8 cellular contexts compared by ENCODE assay signal in the genomic region with DNA sequence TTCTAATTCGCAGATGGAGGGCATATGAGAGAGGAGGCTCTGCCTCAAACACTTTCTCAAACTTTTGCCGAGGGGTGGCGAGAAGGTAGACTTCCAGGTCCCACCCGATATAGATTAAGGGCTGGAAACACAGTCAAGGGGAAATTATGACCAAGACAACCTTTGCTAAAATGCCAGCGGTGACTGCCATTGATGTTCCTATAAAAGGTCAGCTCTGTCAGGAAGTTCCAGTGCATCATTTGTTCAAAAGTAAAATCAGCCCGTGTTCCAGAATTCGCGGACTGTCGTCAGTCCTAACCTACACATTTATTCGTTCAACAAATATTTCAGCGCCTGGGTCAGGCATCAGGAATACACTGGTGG. TPM values are rescaled to one million over a fixed set of nuclear protein-coding genes. Genes with fewer than 3 reads are reported as not detected.
DNase-seq lines count a peak whose midpoint lies in the region; ATAC-seq, FAIRE-seq and TF ChIP-seq lines count a peak whose summit lies in the region.

No MANE protein-coding gene starts in this region.

- peak overlapping the region; percentile 94 for H3K9ac ChIP-seq in HCT116 (ENCODE audit: low read length)

- 13% methylated on average over 11 of the region's 11 CpGs for WGBS in A549 (ENCODE audit: missing lambda C conversion rate)

- no TSS peak for BruUV-seq in HCT116 (replicated peaks; lab: Mats Ljungman, UMichigan)

- no peaks in the 10 kb centered on the region for H3K9me2 ChIP-seq in HCT116 (ENCODE audit: insufficient read depth)

- POLR2A ChIA-PET in A549 (lab: Yijun Ruan, JAX) (interaction anchor here (0.5 kb wide), 1 partner anchor 10 kb away, joined by 3 read pairs; no protein-coding TSS in a partner anchor), HCT116 (lab: Charles Lee) (no interaction called here)

- no peaks in the 10 kb centered on the region for H3K36me3 ChIP-seq in HCT116 (ENCODE audit: control insufficient read depth in 1 of 2, insufficient read depth in 2 of 2, low read length in 2 of 2)

- H3K79me2 ChIP-seq in HCT116 (ENCODE audit: insufficient read depth, low read length), result peaks cover 52% of the 10 kb centered on the region

- intact Hi-C loops in HCT116 (cut with micrococcal nuclease), result loop anchor here (10.0 kb wide), 1 partner anchor 137 kb away; the partner anchor contains the start of genes ATG2B and GSKIP

- ATAC-seq in A549 (no peak), HCT116 (no peak), GM18870 (IDR thresholded peaks at IDR 0.05; ENCODE audit: unreplicated experiment) (no peak)
- ATAC-seq in activated T-helper 17 cell treated with anti-CD3 and anti-CD28 coated beads, Interleukin-2, amount 50 U/mL, for 72 hours (replicated peaks), result no peak
- no peak for ATAC-seq in stimulated activated naive CD8-positive, alpha-beta T cell treated with anti-CD3 and anti-CD28 coated beads, Interleukin-15, amount 100 ng/mL, for 72 hours

- no peaks in the 10 kb centered on the region for H3K9me3 Mint-ChIP-seq in activated T-helper 17 cell treated with anti-CD3 and anti-CD28 coated beads, Interleukin-2, amount 50 U/mL, for 72 hours
- no peaks in the 10 kb centered on the region for H3K9me3 Mint-ChIP-seq in stimulated activated naive CD8-positive, alpha-beta T cell treated with anti-CD3 and anti-CD28 coated beads, Interleukin-15, amount 100 ng/mL, for 72 hours

- H3K27me3 Mint-ChIP-seq in activated T-helper 17 cell treated with anti-CD3 and anti-CD28 coated beads, Interleukin-2, amount 50 U/mL, for 72 hours, result peaks cover 5% of the 10 kb centered on the region
- H3K27me3 Mint-ChIP-seq in stimulated activated naive CD8-positive, alpha-beta T cell treated with anti-CD3 and anti-CD28 coated beads, Interleukin-15, amount 100 ng/mL, for 72 hours, result no peaks in the 10 kb centered on the region

- peak overlapping the region; percentile 95 for H3K27ac Mint-ChIP-seq in activated T-helper 17 cell treated with anti-CD3 and anti-CD28 coated beads, Interleukin-2, amount 50 U/mL, for 72 hours
- peak overlapping the region; percentile 97 to 99 for H3K27ac Mint-ChIP-seq in stimulated activated naive CD8-positive, alpha-beta T cell treated with anti-CD3 and anti-CD28 coated beads, Interleukin-15, amount 100 ng/mL, for 72 hours

- peaks cover 15% of the 10 kb centered on the region; the same call in 1 of the 2 replicates for H4K20me1 ChIP-seq in HCT116 (ENCODE audit: insufficient read depth)

- TF ChIP-seq RAD21 in A549 (conservative IDR thresholded peaks at IDR 0.05 in 1 of 2, IDR thresholded peaks at IDR 0.05 in 1 of 2) (no peak), HCT116 (IDR thresholded peaks at IDR 0.05; ENCODE audit: low read depth) (no peak)

- no peak for DNase-seq in A549 (ENCODE audit: low read depth in 1 of 2, low spot score in 1 of 2)
- no peak for DNase-seq in HCT116 (ENCODE audit: low read depth, low spot score)
- DNase-seq in stimulated activated naive CD8-positive, alpha-beta T cell treated with anti-CD3 and anti-CD28 coated beads, Interleukin-15, amount 100 ng/mL, for 72 hours, result no peak
- DNase-seq in GOT3 (lab: John Stamatoyannopoulos, UW), result no peak
- DNase-seq in NCI-H2171 (lab: John Stamatoyannopoulos, UW), result no peak

- peaks cover 24% of the 10 kb centered on the region for H3K4me1 ChIP-seq in A549
- H3K4me1 ChIP-seq in HCT116 (ENCODE audit: control insufficient read depth in 1 of 2, insufficient read depth in 2 of 2, low read length in 2 of 2), result peaks cover 13 to 33% of the 10 kb centered on the region in 2 experiments

- H3K27me3 ChIP-seq in HCT116 (ENCODE audit: insufficient read depth, low read length), result no peaks in the 10 kb centered on the region

- no peaks in the 10 kb centered on the region for H3K9me3 ChIP-seq in A549
- H3K9me3 ChIP-seq in HCT116 (ENCODE audit: control insufficient read depth in 1 of 2, insufficient read depth in 1 of 2, low read depth in 1 of 2, low read length in 2 of 2), result no peaks in the 10 kb centered on the region

- peaks cover 45% of the 10 kb centered on the region for H3K36me3 Mint-ChIP-seq in activated T-helper 17 cell treated with anti-CD3 and anti-CD28 coated beads, Interleukin-2, amount 50 U/mL, for 72 hours (ENCODE audit: low read depth)

- RAD21 ChIA-PET in HCT116 (lab: Charles Lee; ENCODE audit: low non-redundant PET in 1 of 2, low total read pairs in 2 of 2, uncharacterized antibody in 2 of 2, unreplicated experiment in 2 of 2), result no interaction called here

- peak overlapping the region; percentile 81 for H3K4me3 ChIP-seq in A549
- peak overlapping the region; percentile 70 to 97 for H3K4me3 ChIP-seq in HCT116 (replicated peaks in 1 of 2; ENCODE audit: low read depth in 1 of 2, low read length in 2 of 2)
- peak overlapping the region; percentile 98 for H3K4me3 ChIP-seq in iPS-11a (ENCODE audit: low read depth, low read length)

- H3K4me1 Mint-ChIP-seq in activated T-helper 17 cell treated with anti-CD3 and anti-CD28 coated beads, Interleukin-2, amount 50 U/mL, for 72 hours, result peaks cover 21% of the 10 kb centered on the region
- H3K4me1 Mint-ChIP-seq in stimulated activated naive CD8-positive, alpha-beta T cell treated with anti-CD3 and anti-CD28 coated beads, Interleukin-15, amount 100 ng/mL, for 72 hours, result peaks cover 31% of the 10 kb centered on the region

- H3K27ac ChIP-seq in A549, result peak overlapping the region; percentile 97 to 98
- H3K27ac ChIP-seq in HCT116 (ENCODE audit: low read depth, low read length), result peak overlapping the region; percentile 83

- H3K4me2 ChIP-seq in A549, result peak overlapping the region; percentile 94
- peak overlapping the region; percentile 91 for H3K4me2 ChIP-seq in HCT116 (ENCODE audit: low read length)

- TF ChIP-seq POLR2A in A549 (IDR thresholded peaks at IDR 0.05; ENCODE audit: low read length) (no peak), HCT116 (IDR thresholded peaks at IDR 0.05; ENCODE audit: borderline replicate concordance, extremely low read depth, insufficient read depth, insufficient read length) (no peak)

- H3K4me3 Mint-ChIP-seq in activated T-helper 17 cell treated with anti-CD3 and anti-CD28 coated beads, Interleukin-2, amount 50 U/mL, for 72 hours, result peak overlapping the region; percentile 88
- peak overlapping the region; percentile 91 to 94 for H3K4me3 Mint-ChIP-seq in stimulated activated naive CD8-positive, alpha-beta T cell treated with anti-CD3 and anti-CD28 coated beads, Interleukin-15, amount 100 ng/mL, for 72 hours

- CTCF ChIA-PET in A549 (lab: Yijun Ruan, JAX), result no interaction called here
- CTCF ChIA-PET in HCT116 (lab: Charles Lee), result no interaction called here

- TF ChIP-seq CTCF in A549 (IDR thresholded peaks at IDR 0.05) (no peak), HCT116 (IDR thresholded peaks at IDR 0.05 in 2 of 3, conservative IDR thresholded peaks at IDR 0.05 in 1 of 3; ENCODE audit: borderline replicate concordance in 1 of 3, insufficient read depth in 1 of 3, low read depth in 2 of 3, low read length in 2 of 3) (no peak)

- peak overlapping the region; percentile 32 for H2AFZ ChIP-seq in HCT116 (ENCODE audit: low read depth, low read length, poor library complexity, severe bottlenecking)

- no peak for TF ChIP-seq EP300 in A549 (IDR thresholded peaks at IDR 0.05)

- FAIRE-seq in A549 (lab: Jason Lieb, UNC), result no peak

TF ChIP-seq in A549, 52 proteins besides CTCF, POLR2A, EP300 and RAD21 (continues in another document):
- TF ChIP-seq NFE2L2 (conservative IDR thresholded peaks at IDR 0.05; ENCODE audit: low read length), result no peak
- TF ChIP-seq KDM1A (IDR thresholded peaks at IDR 0.05; ENCODE audit: low read depth), result no peak
- no peak for TF ChIP-seq FOSB (CRISPR knock-in tag; IDR thresholded peaks at IDR 0.05)
- TF ChIP-seq ZC3H11A (IDR thresholded peaks at IDR 0.05), result no peak
- TF ChIP-seq E2F6 (IDR thresholded peaks at IDR 0.05; ENCODE audit: borderline replicate concordance, low read depth), result no peak
- no peak for TF ChIP-seq ZFP36 (IDR thresholded peaks at IDR 0.05; ENCODE audit: borderline replicate concordance, partially characterized antibody)
- TF ChIP-seq CEBPB (IDR thresholded peaks at IDR 0.05), result no peak
- TF ChIP-seq JUN (IDR thresholded peaks at IDR 0.05), result no peak
- no peak for TF ChIP-seq RARB (CRISPR knock-in tag; IDR thresholded peaks at IDR 0.05)
- no peak for TF ChIP-seq HOXA7 (CRISPR knock-in tag; IDR thresholded peaks at IDR 0.05)
- TF ChIP-seq HOXB5 (CRISPR knock-in tag; IDR thresholded peaks at IDR 0.05), result no peak

TF ChIP-seq in HCT116, 20 proteins besides CTCF, POLR2A, EP300 and RAD21:
- TF ChIP-seq EZH2 (IDR thresholded peaks at IDR 0.05), result no peak
- TF ChIP-seq, protein P1, sequence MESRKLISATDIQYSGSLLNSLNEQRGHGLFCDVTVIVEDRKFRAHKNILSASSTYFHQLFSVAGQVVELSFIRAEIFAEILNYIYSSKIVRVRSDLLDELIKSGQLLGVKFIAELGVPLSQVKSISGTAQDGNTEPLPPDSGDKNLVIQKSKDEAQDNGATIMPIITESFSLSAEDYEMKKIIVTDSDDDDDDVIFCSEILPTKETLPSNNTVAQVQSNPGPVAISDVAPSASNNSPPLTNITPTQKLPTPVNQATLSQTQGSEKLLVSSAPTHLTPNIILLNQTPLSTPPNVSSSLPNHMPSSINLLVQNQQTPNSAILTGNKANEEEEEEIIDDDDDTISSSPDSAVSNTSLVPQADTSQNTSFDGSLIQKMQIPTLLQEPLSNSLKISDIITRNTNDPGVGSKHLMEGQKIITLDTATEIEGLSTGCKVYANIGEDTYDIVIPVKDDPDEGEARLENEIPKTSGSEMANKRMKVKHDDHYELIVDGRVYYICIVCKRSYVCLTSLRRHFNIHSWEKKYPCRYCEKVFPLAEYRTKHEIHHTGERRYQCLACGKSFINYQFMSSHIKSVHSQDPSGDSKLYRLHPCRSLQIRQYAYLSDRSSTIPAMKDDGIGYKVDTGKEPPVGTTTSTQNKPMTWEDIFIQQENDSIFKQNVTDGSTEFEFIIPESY (IDR thresholded peaks at IDR 0.05; ENCODE audit: extremely low read depth, insufficient replicate concordance, low read length), result no peak

RNA-seq across cellular contexts. Expression of gene PAPOLA, which starts 0.8 kb away (rescaled TPM):
- polyA plus RNA-seq in A549 (2011; rRNA removed), result 236 and 273 TPM in 2 replicates
- polyA plus RNA-seq in A549 (2012; cell fraction: cytosol; rRNA removed), result 67.8 and 72.3 TPM in 2 replicates
- 26.5 and 29.4 TPM in 2 replicates for polyA plus RNA-seq in A549 (2012; cell fraction: nucleus; rRNA removed)
- 105 to 116 TPM (median 107 TPM) in 3 replicates for polyA plus RNA-seq in A549 (2017; fragmentation: RNase III; extraction: RNeasy Plus Mini Kit Qiagen cat#74134 plus additional on column Dnase treatment)
- polyA minus RNA-seq in A549 (2011; rRNA and poly(A)+ RNA removed), result 169 and 229 TPM in 2 replicates
- total RNA-seq in HCT116 (2021; ENCODE audit: unreplicated experiment), result 223 TPM
- polyA plus RNA-seq in HCT116 (2012), result 73.7 and 96.5 TPM in 2 replicates
- 100 to 1,000 TPM; 163 to 255 TPM for total RNA-seq in activated T-helper 17 cell treated with anti-CD3 and anti-CD28 coated beads, Interleukin-2, amount 50 U/mL, for 72 hours
